Comparison of ENCODE assay signal across 13 cellular contexts in the genomic region with DNA sequence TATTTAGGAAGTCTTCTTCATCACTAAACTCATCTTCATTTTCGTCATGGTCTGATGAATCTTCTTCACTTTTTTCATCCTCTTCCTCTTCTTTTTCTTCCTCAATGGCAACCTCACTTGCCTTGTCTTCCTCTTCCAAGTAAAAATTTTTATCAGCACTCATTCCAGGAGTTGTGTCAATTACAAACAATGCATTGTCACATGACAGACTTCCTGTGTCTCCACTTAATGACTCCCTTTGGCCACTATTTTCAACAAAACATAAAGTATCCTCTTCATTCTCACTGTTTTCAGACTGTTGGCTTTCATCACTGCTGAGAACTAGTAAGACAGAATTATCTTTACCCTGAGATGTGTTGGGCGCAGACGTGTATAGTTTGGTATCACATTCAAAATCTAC. TPM values are rescaled to one million over a fixed set of nuclear protein-coding genes. Genes with fewer than 3 reads are reported as not detected.
DNase-seq lines count a peak whose midpoint lies in the region; ATAC-seq and TF ChIP-seq lines count a peak whose summit lies in the region.
"Had no signal": no experiment of that assay in that cellular context is flagged by ENCODE, and none has a peak within 500 bp of the region (broad histone marks: within the 10 kb centered on the region; RNA-seq: fewer than 3 reads in every experiment).

No MANE protein-coding gene starts in this region.

- TF ChIP-seq POLR2A in gastrocnemius medialis (IDR thresholded peaks at IDR 0.05) = no peak

- intact Hi-C loops in OCI-LY7 (cut with micrococcal nuclease; ENCODE audit: unreplicated experiment) (no loop called here), gastrocnemius medialis (cut with DNase I; ENCODE audit: low total_unique reads) (loop anchor here (5.0 to 10.0 kb wide), 2 partner anchors 146 to 531 kb away; partner anchors contain the start of gene DR1)
- intact Hi-C loops in dendritic cell treated with granulocyte-macrophage colony-stimulating factor and Interleukin-4, amounts not matched to agents 40 ng/mL and 50 ng/mL, for 4 days (cut with micrococcal nuclease) = no loop called here

- H2AFZ ChIP-seq in OCI-LY7 (ENCODE audit: low read length) = no peak overlapping the region

- H3K4me3 ChIP-seq in OCI-LY7 (ENCODE audit: low read depth, low read length, poor library complexity, severe bottlenecking) = peak overlapping the region; percentile 46
- H3K4me3 ChIP-seq in gastrocnemius medialis = no peak overlapping the region
- H3K4me3 ChIP-seq: adrenal gland had no signal

- H4K20me1 ChIP-seq in OCI-LY7 (ENCODE audit: insufficient read depth, low read length) = peaks cover 30% of the 10 kb centered on the region

- H3K36me3 Mint-ChIP-seq in activated CD4-positive, alpha-beta T cell treated with anti-CD3 and anti-CD28 coated beads, Interleukin-2, amount 10 ng/mL, durations not matched to agents 7 days and 5 days (ENCODE audit: low read depth) = peaks cover 54% of the 10 kb centered on the region
- peaks cover 70% of the 10 kb centered on the region for H3K36me3 Mint-ChIP-seq in dendritic cell treated with granulocyte-macrophage colony-stimulating factor and Interleukin-4, amounts not matched to agents 40 ng/mL and 50 ng/mL, for 4 days (ENCODE audit: low read depth)

- H3K9me3 ChIP-seq in OCI-LY7 (ENCODE audit: low read length) (no peaks in the 10 kb centered on the region), gastrocnemius medialis (no peaks in the 10 kb centered on the region)
- H3K9me3 ChIP-seq: adrenal gland, spleen had no signal

- no peak for ATAC-seq in gastrocnemius medialis
- no peak for ATAC-seq in HG03342 (IDR thresholded peaks at IDR 0.05; ENCODE audit: unreplicated experiment)
- ATAC-seq: Panc1 had no signal

- in situ Hi-C loops in gastrocnemius medialis (cut with MboI; ENCODE audit: low sequenced_read_pairs in 4 of 4) = no loop called here

- CTCF ChIA-PET in activated CD4-positive, alpha-beta T cell treated with anti-CD3 and anti-CD28 coated beads, Interleukin-2, amount 10 ng/mL, durations not matched to agents 7 days and 5 days (lab: Charles Lee) = no interaction called here
- CTCF ChIA-PET in OCI-LY7 (lab: Charles Lee; ENCODE audit: unreplicated experiment) = no interaction called here

- no peaks in the 10 kb centered on the region for H3K9me2 ChIP-seq in OCI-LY7 (ENCODE audit: insufficient read depth, low read length)

- peaks cover 57% of the 10 kb centered on the region for H3K79me2 ChIP-seq in OCI-LY7 (ENCODE audit: insufficient read depth, low read depth, low read length)

- peak overlapping the region; percentile 49 for H3K4me3 Mint-ChIP-seq in activated CD4-positive, alpha-beta T cell treated with anti-CD3 and anti-CD28 coated beads, Interleukin-2, amount 10 ng/mL, durations not matched to agents 7 days and 5 days
- H3K4me3 Mint-ChIP-seq in dendritic cell treated with granulocyte-macrophage colony-stimulating factor and Interleukin-4, amounts not matched to agents 40 ng/mL and 50 ng/mL, for 4 days = peak overlapping the region; percentile 18

- H3K4me1 ChIP-seq in OCI-LY7 (ENCODE audit: insufficient read depth, low read length, poor library complexity, severe bottlenecking) (peaks cover 30% of the 10 kb centered on the region), gastrocnemius medialis (peaks cover 30 to 35% of the 10 kb centered on the region in 2 donors)

- BruUV-seq in OCI-LY7 (replicated peaks; lab: Mats Ljungman, UMichigan) = no TSS peak

- POLR2A ChIA-PET in activated CD4-positive, alpha-beta T cell treated with anti-CD3 and anti-CD28 coated beads, Interleukin-2, amount 10 ng/mL, durations not matched to agents 7 days and 5 days (lab: Charles Lee) = interaction anchor here (0.7 kb wide), 1 partner anchor 54 kb away, joined by 3 read pairs; no protein-coding TSS in a partner anchor
- POLR2A ChIA-PET in OCI-LY7 (lab: Charles Lee) = no interaction called here

- H3K4me1 Mint-ChIP-seq in activated CD4-positive, alpha-beta T cell treated with anti-CD3 and anti-CD28 coated beads, Interleukin-2, amount 10 ng/mL, durations not matched to agents 7 days and 5 days = peaks cover 45% of the 10 kb centered on the region
- H3K4me1 Mint-ChIP-seq in dendritic cell treated with granulocyte-macrophage colony-stimulating factor and Interleukin-4, amounts not matched to agents 40 ng/mL and 50 ng/mL, for 4 days (ENCODE audit: low read depth) = peaks cover 43% of the 10 kb centered on the region

- TF ChIP-seq CTCF in OCI-LY7 (conservative IDR thresholded peaks at IDR 0.05; ENCODE audit: low read length) (no peak), gastrocnemius medialis (IDR thresholded peaks at IDR 0.05 in 4 of 5, conservative IDR thresholded peaks at IDR 0.05 in 1 of 5) (no peak)

- H3K36me3 ChIP-seq in OCI-LY7 (ENCODE audit: insufficient read depth, low read length) (peaks cover 69% of the 10 kb centered on the region), gastrocnemius medialis (peaks cover 7 to 59% of the 10 kb centered on the region in 2 donors)

- no peaks in the 10 kb centered on the region for H3K27me3 Mint-ChIP-seq in activated CD4-positive, alpha-beta T cell treated with anti-CD3 and anti-CD28 coated beads, Interleukin-2, amount 10 ng/mL, durations not matched to agents 7 days and 5 days
- H3K27me3 Mint-ChIP-seq in dendritic cell treated with granulocyte-macrophage colony-stimulating factor and Interleukin-4, amounts not matched to agents 40 ng/mL and 50 ng/mL, for 4 days = no peaks in the 10 kb centered on the region

- H3K27ac ChIP-seq in OCI-LY7 (ENCODE audit: low read depth, low read length, poor library complexity, severe bottlenecking) = no peak overlapping the region
- H3K27ac ChIP-seq in gastrocnemius medialis = peak overlapping the region in 3 of 4 donors; percentile 9 to 98 (median 96)
- H3K27ac ChIP-seq: adrenal gland, WERI-Rb-1 had no signal

- DNase-seq in activated CD4-positive, alpha-beta T cell treated with anti-CD3 and anti-CD28 coated beads, Interleukin-2, amount 10 ng/mL, durations not matched to agents 7 days and 5 days = no peak
- no peak for DNase-seq in activated CD4-positive, alpha-beta T cell treated with anti-CD3 and anti-CD28 coated beads, Interleukin-2, amount 50 U/mL, for 4 hours
- no peak for DNase-seq in OCI-LY7 (ENCODE audit: low spot score)
- DNase-seq in gastrocnemius medialis = no peak
- no peak for DNase-seq in medulla oblongata (ENCODE audit: extremely low spot score)
- DNase-seq in NCI-H748 treated with DMSO at 0.1 percent for 48 hours (lab: John Stamatoyannopoulos, UW) = no peak
- DNase-seq: adrenal gland, GDM1, spleen, WERI-Rb-1 had no signal

- no peaks in the 10 kb centered on the region for H3K27me3 ChIP-seq in gastrocnemius medialis
- H3K27me3 ChIP-seq: adrenal gland, spleen had no signal

- peak overlapping the region; percentile 93 for H3K4me2 ChIP-seq in OCI-LY7 (ENCODE audit: low read length)

- no peaks in the 10 kb centered on the region for H3K9me3 Mint-ChIP-seq in activated CD4-positive, alpha-beta T cell treated with anti-CD3 and anti-CD28 coated beads, Interleukin-2, amount 10 ng/mL, durations not matched to agents 7 days and 5 days
- H3K9me3 Mint-ChIP-seq in dendritic cell treated with granulocyte-macrophage colony-stimulating factor and Interleukin-4, amounts not matched to agents 40 ng/mL and 50 ng/mL, for 4 days = no peaks in the 10 kb centered on the region

- H3K27ac Mint-ChIP-seq in activated CD4-positive, alpha-beta T cell treated with anti-CD3 and anti-CD28 coated beads, Interleukin-2, amount 10 ng/mL, durations not matched to agents 7 days and 5 days = peak overlapping the region; percentile 17
- H3K27ac Mint-ChIP-seq in dendritic cell treated with granulocyte-macrophage colony-stimulating factor and Interleukin-4, amounts not matched to agents 40 ng/mL and 50 ng/mL, for 4 days = peak overlapping the region; percentile 33

RNA-seq across cellular contexts. Expression of gene DNTTIP2, which starts 2.7 kb away (rescaled TPM):
- 10 to 100 TPM; 56.4 to 57.4 TPM for total RNA-seq in activated CD4-positive, alpha-beta T cell treated with anti-CD3 and anti-CD28 coated beads, Interleukin-2, amount 10 ng/mL, durations not matched to agents 7 days and 5 days
- 39.7 and 47.4 TPM in 2 replicates for total RNA-seq in OCI-LY7 (2014; rRNA removed; shearing (Covaris generic))
- total RNA-seq in OCI-LY7 (2022) (55.4 and 67.6 TPM in 2 replicates), gastrocnemius medialis (10 to 100 TPM; 50.4 to 75.3 (median 59.1) TPM)

RNA-seq across cellular contexts. Expression of gene GCLM, which starts 32.9 kb away (rescaled TPM):
- 10 to 100 TPM; 17.3 to 17.8 TPM for total RNA-seq in activated CD4-positive, alpha-beta T cell treated with anti-CD3 and anti-CD28 coated beads, Interleukin-2, amount 10 ng/mL, durations not matched to agents 7 days and 5 days
- total RNA-seq in OCI-LY7 (2014; rRNA removed; shearing (Covaris generic)) = 7.0 and 10.7 TPM in 2 replicates
- total RNA-seq in OCI-LY7 (2022) = 24.0 and 24.8 TPM in 2 replicates
- total RNA-seq in gastrocnemius medialis = 10 to 100 TPM; 20.9 to 26.7 (median 24.1) TPM
